20 cellular contexts compared by ENCODE assay signal in the genomic region with DNA sequence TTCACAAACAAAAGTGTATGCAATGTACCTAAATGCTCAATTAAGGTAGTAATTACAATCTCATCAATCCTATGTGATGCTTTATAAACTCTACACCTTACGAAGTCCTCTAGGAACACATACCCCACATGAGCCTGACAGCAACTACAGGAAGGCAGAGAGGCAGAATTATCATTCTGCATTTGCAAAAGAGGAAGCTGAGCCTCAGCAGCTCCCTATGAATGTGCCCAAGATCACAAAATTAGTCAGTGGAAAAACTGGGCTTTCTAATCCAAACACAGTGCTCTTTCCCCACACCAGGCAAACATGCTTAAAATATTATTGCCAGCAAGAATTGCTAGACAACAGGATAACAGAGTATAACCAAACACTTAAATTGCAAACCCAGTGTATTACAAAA.
"Had no signal": no experiment of that assay in that cellular context is flagged by ENCODE, and none has a peak within 500 bp of the region (broad histone marks: within the 10 kb centered on the region; RNA-seq: fewer than 3 reads in every experiment).

No MANE protein-coding gene starts in this region.

- H3K4me1 Mint-ChIP-seq: activated naive CD4-positive, alpha-beta T cell treated with anti-CD3 and anti-CD28 coated beads, Interleukin-2, amount 10 ng/mL, durations not matched to agents 7 days and 5 days; activated naive CD8-positive, alpha-beta T cell treated with anti-CD3 and anti-CD28 coated beads, Interleukin-2, amount 50 U/mL, for 24 hours had no signal

- H2AFZ ChIP-seq: parathyroid adenoma had no signal

- H3K27ac ChIP-seq: heart left ventricle, left lung, parathyroid adenoma, thoracic aorta, upper lobe of left lung had no signal

- DNase-seq: activated CD8-positive, alpha-beta memory T cell treated with anti-CD3 and anti-CD28 coated beads for 24 hours; activated CD8-positive, alpha-beta memory T cell treated with anti-CD3 and anti-CD28 coated beads, Interleukin-2, amount 50 U/mL, for 48 hours; activated effector memory CD4-positive, alpha-beta T cell treated with Interleukin-2 at 50 U/mL for 16 hours; activated naive CD4-positive, alpha-beta T cell treated with anti-CD3 and anti-CD28 coated beads, Interleukin-2, amount 10 ng/mL, durations not matched to agents 7 days and 5 days; activated naive CD8-positive, alpha-beta T cell treated with anti-CD3 and anti-CD28 coated beads, Interleukin-2, amount 50 U/mL, for 24 hours; activated T-cell treated with anti-CD3 and anti-CD28 coated beads, Interleukin-2, amount 50 U/mL, for 48 hours; anterior cingulate cortex; central memory CD4-positive, alpha-beta T cell; heart left ventricle; kidney; left lung; stimulated activated CD4-positive, alpha-beta T cell treated with anti-CD3 and anti-CD28 coated beads, Interleukin-4, amount 100 ng/mL, for 1 hour; upper lobe of left lung had no signal

- H3K4me3 Mint-ChIP-seq: activated naive CD4-positive, alpha-beta T cell treated with anti-CD3 and anti-CD28 coated beads, Interleukin-2, amount 10 ng/mL, durations not matched to agents 7 days and 5 days; activated naive CD8-positive, alpha-beta T cell treated with anti-CD3 and anti-CD28 coated beads, Interleukin-2, amount 50 U/mL, for 24 hours; T-helper 2 cell treated with Interferon-gamma antibody and Interleukin-4, amounts not matched to agents 5 μg/mL and 100 μg/mL, for 36 hours had no signal

- H3K27ac Mint-ChIP-seq: activated naive CD4-positive, alpha-beta T cell treated with anti-CD3 and anti-CD28 coated beads, Interleukin-2, amount 10 ng/mL, durations not matched to agents 7 days and 5 days; activated naive CD8-positive, alpha-beta T cell treated with anti-CD3 and anti-CD28 coated beads, Interleukin-2, amount 50 U/mL, for 24 hours; T-helper 2 cell treated with Interferon-gamma antibody and Interleukin-4, amounts not matched to agents 5 μg/mL and 100 μg/mL, for 36 hours had no signal

- H3K79me2 ChIP-seq: parathyroid adenoma had no signal

- H3K9me3 ChIP-seq: heart left ventricle, left lung, thoracic aorta, upper lobe of left lung had no signal

- H3K27me3 ChIP-seq: heart left ventricle, left lung, upper lobe of left lung had no signal

- H3K9me3 Mint-ChIP-seq: activated naive CD4-positive, alpha-beta T cell treated with anti-CD3 and anti-CD28 coated beads, Interleukin-2, amount 10 ng/mL, durations not matched to agents 7 days and 5 days; activated naive CD8-positive, alpha-beta T cell treated with anti-CD3 and anti-CD28 coated beads, Interleukin-2, amount 50 U/mL, for 24 hours; brain; T-helper 2 cell treated with Interferon-gamma antibody and Interleukin-4, amounts not matched to agents 5 μg/mL and 100 μg/mL, for 36 hours had no signal

- H3K4me1 ChIP-seq: heart left ventricle, left lung, parathyroid adenoma, upper lobe of left lung had no signal

- ATAC-seq: activated CD4-positive, CD25-positive, alpha-beta regulatory T cell treated with anti-CD3 and anti-CD28 coated beads, Interleukin-2, amount 50 U/mL, for 24 hours; activated naive CD8-positive, alpha-beta T cell treated with anti-CD3 and anti-CD28 coated beads, Interleukin-2, amount 50 U/mL, for 24 hours; heart left ventricle; left lung; sciatic nerve had no signal

- H3K4me3 ChIP-seq: heart left ventricle, left lung, smooth muscle cell, thoracic aorta, upper lobe of left lung had no signal

- H3K9ac ChIP-seq: parathyroid adenoma had no signal

- H3K36me3 ChIP-seq: heart left ventricle, left lung, thoracic aorta, upper lobe of left lung had no signal

- H3K36me3 Mint-ChIP-seq: activated naive CD4-positive, alpha-beta T cell treated with anti-CD3 and anti-CD28 coated beads, Interleukin-2, amount 10 ng/mL, durations not matched to agents 7 days and 5 days; brain had no signal

- H3K27me3 Mint-ChIP-seq: activated naive CD4-positive, alpha-beta T cell treated with anti-CD3 and anti-CD28 coated beads, Interleukin-2, amount 10 ng/mL, durations not matched to agents 7 days and 5 days; activated naive CD8-positive, alpha-beta T cell treated with anti-CD3 and anti-CD28 coated beads, Interleukin-2, amount 50 U/mL, for 24 hours had no signal

- H3K4me2 ChIP-seq: smooth muscle cell had no signal
